In genomic region chr11:11856638-11857037, GRCh38 we compare ENCODE assay signal across 13 cellular contexts. TPM values are rescaled to one million over a fixed set of nuclear protein-coding genes. Genes with fewer than 3 reads are reported as not detected.
DNase-seq lines count a peak whose midpoint lies in the region; ATAC-seq and TF ChIP-seq lines count a peak whose summit lies in the region.
"Had no signal": no experiment of that assay in that cellular context is flagged by ENCODE, and none has a peak within 500 bp of the region (broad histone marks: within the 10 kb centered on the region; RNA-seq: fewer than 3 reads in every experiment).

No MANE protein-coding gene starts in this region.

- peak overlapping the region; percentile 16; the same call in 1 of the 2 replicates for H3K27ac ChIP-seq in MM.1S (ENCODE audit: low read length)
- H3K27ac ChIP-seq in upper lobe of right lung, result no peak overlapping the region
- H3K27ac ChIP-seq: adrenal gland, C4-2B, vagina had no signal

- no peaks in the 10 kb centered on the region for H3K27me3 Mint-ChIP-seq in activated naive CD4-positive, alpha-beta T cell treated with anti-CD3 and anti-CD28 coated beads, Interleukin-2, amount 50 U/mL, for 24 hours

- no peaks in the 10 kb centered on the region for H3K9me3 ChIP-seq in MM.1S (replicated peaks; ENCODE audit: insufficient read depth, low read length)
- H3K9me3 ChIP-seq in upper lobe of right lung, result no peaks in the 10 kb centered on the region
- H3K9me3 ChIP-seq: adrenal gland, vagina had no signal

- peaks cover 16% of the 10 kb centered on the region; the same call in 1 of the 2 replicates for H3F3A ChIP-seq in MM.1S (ENCODE audit: insufficient read depth, low read length)

- H3K4me2 ChIP-seq in MM.1S (ENCODE audit: low read depth, low read length), result no peak overlapping the region

- no peak for DNase-seq in activated naive CD4-positive, alpha-beta T cell (lab: John Stamatoyannopoulos, UW)
- DNase-seq in MM.1S (peak; percentile 82), glomerular visceral epithelial cell (ENCODE audit: extremely low spot score) (peak; percentile 56), upper lobe of right lung (no peak), NCI-H187 treated with DMSO at 0.1 percent for 48 hours (lab: John Stamatoyannopoulos, UW) (no peak), cerebellar cortex (ENCODE audit: low spot score) (no peak)
- DNase-seq: adrenal gland; stimulated activated CD4-positive, alpha-beta T cell treated with anti-CD3 and anti-CD28 coated beads, Interleukin-2, amount 100 ng/mL, for 48 hours had no signal

- no peak overlapping the region for H3K9ac ChIP-seq in MM.1S (ENCODE audit: low read length)

- H3K9me2 ChIP-seq in MM.1S (replicated peaks; ENCODE audit: insufficient read depth, low read length), result no peaks in the 10 kb centered on the region

- peak overlapping the region; percentile 30 for H3K4me3 Mint-ChIP-seq in activated naive CD4-positive, alpha-beta T cell treated with anti-CD3 and anti-CD28 coated beads, Interleukin-2, amount 50 U/mL, for 24 hours
- H3K4me3 Mint-ChIP-seq: T-helper 1 cell treated with Interleukin-12 subunit alpha and Interleukin-12 subunit beta and Interleukin-4 antibody, amounts not matched to agents 30 μg/mL and 1 μg/mL, for 36 hours had no signal

- TF ChIP-seq CTCF in MM.1S (IDR thresholded peaks at IDR 0.05; ENCODE audit: low read length) (no peak), upper lobe of right lung (IDR thresholded peaks at IDR 0.05) (no peak)

- no peak overlapping the region for H3K4me3 ChIP-seq in MM.1S (ENCODE audit: low read length)
- no peak overlapping the region for H3K4me3 ChIP-seq in upper lobe of right lung
- H3K4me3 ChIP-seq: adrenal gland, vagina had no signal

- H3K4me1 ChIP-seq in MM.1S (ENCODE audit: low read length), result peaks cover 24% of the 10 kb centered on the region; the same call in 1 of the 2 replicates
- peaks cover 50% of the 10 kb centered on the region for H3K4me1 ChIP-seq in upper lobe of right lung

- peak overlapping the region; percentile 62 for H3K27ac Mint-ChIP-seq in activated naive CD4-positive, alpha-beta T cell treated with anti-CD3 and anti-CD28 coated beads, Interleukin-2, amount 50 U/mL, for 24 hours
- H3K27ac Mint-ChIP-seq: T-helper 1 cell treated with Interleukin-12 subunit alpha and Interleukin-12 subunit beta and Interleukin-4 antibody, amounts not matched to agents 30 μg/mL and 1 μg/mL, for 36 hours had no signal

- intact Hi-C loops in upper lobe of right lung (cut with DNase I), result no loop called here

- no peak overlapping the region for H2AFZ ChIP-seq in MM.1S (ENCODE audit: low read length)

- peaks cover 50% of the 10 kb centered on the region for H4K20me1 ChIP-seq in MM.1S (ENCODE audit: insufficient read depth, low read length)

- ATAC-seq in upper lobe of right lung (peak; percentile 55), GM18502 (IDR thresholded peaks at IDR 0.05; ENCODE audit: poor library complexity, unreplicated experiment) (no peak)

- peaks cover 87% of the 10 kb centered on the region for H3K4me1 Mint-ChIP-seq in activated naive CD4-positive, alpha-beta T cell treated with anti-CD3 and anti-CD28 coated beads, Interleukin-2, amount 50 U/mL, for 24 hours

- H3K27me3 ChIP-seq in MM.1S (replicated peaks; ENCODE audit: insufficient read depth, low read length), result no peaks in the 10 kb centered on the region
- no peaks in the 10 kb centered on the region for H3K27me3 ChIP-seq in upper lobe of right lung
- H3K27me3 ChIP-seq: adrenal gland, vagina had no signal

- H3K36me3 Mint-ChIP-seq in activated naive CD4-positive, alpha-beta T cell treated with anti-CD3 and anti-CD28 coated beads, Interleukin-2, amount 50 U/mL, for 24 hours, result peaks cover 3% of the 10 kb centered on the region

- H3K9me3 Mint-ChIP-seq in activated naive CD4-positive, alpha-beta T cell treated with anti-CD3 and anti-CD28 coated beads, Interleukin-2, amount 50 U/mL, for 24 hours, result no peaks in the 10 kb centered on the region
- H3K9me3 Mint-ChIP-seq: T-helper 1 cell treated with Interleukin-12 subunit alpha and Interleukin-12 subunit beta and Interleukin-4 antibody, amounts not matched to agents 30 μg/mL and 1 μg/mL, for 36 hours had no signal

- H3K36me3 ChIP-seq in MM.1S (replicated peaks; ENCODE audit: insufficient read depth, low read length), result no peaks in the 10 kb centered on the region
- no peaks in the 10 kb centered on the region for H3K36me3 ChIP-seq in upper lobe of right lung
- H3K36me3 ChIP-seq: adrenal gland, vagina had no signal

- peaks cover 91% of the 10 kb centered on the region for H3K79me2 ChIP-seq in MM.1S (ENCODE audit: low read length)

RNA-seq across cellular contexts. Expression of gene USP47, which starts 14.9 kb away (rescaled TPM):
- 48.1 TPM for total RNA-seq in upper lobe of right lung

Comparison
In these comparisons a context has a peak if more than half of its experiments do, and no peak if none do; other contexts are left out.
1. DNase-seq: peak in MM.1S (single experiment) and glomerular visceral epithelial cell (single experiment); none in activated naive CD4-positive, alpha-beta T cell (0 of 4), upper lobe of right lung (single experiment), NCI-H187 treated with DMSO at 0.1 percent for 48 hours (single experiment) and cerebellar cortex (single experiment).